Comparison of ENCODE assay signal across 16 cellular contexts in genomic region chr12:96294831-96295230, GRCh38.
DNase-seq lines count a peak whose midpoint lies in the region; ATAC-seq and TF ChIP-seq lines count a peak whose summit lies in the region.
"Had no signal": no experiment of that assay in that cellular context is flagged by ENCODE, and none has a peak within 500 bp of the region (broad histone marks: within the 10 kb centered on the region; RNA-seq: fewer than 3 reads in every experiment).

No MANE protein-coding gene starts in this region.

- POLR2A ChIA-PET in CD8-positive, alpha-beta T cell (lab: Charles Lee): interaction anchor here (2.1 kb wide), 1 partner anchor 105 kb away, joined by 12 read pairs; the partner anchor contains the start of gene CDK17
- POLR2A ChIA-PET in IMR-90 (lab: Charles Lee; ENCODE audit: unreplicated experiment): no interaction called here

- H2AK5ac ChIP-seq in IMR-90 (ENCODE audit: low read depth, low read length): no peak overlapping the region

- H3K79me1 ChIP-seq in IMR-90 (ENCODE audit: low read depth in 1 of 2, low read length in 2 of 2): peaks cover 5 to 8% of the 10 kb centered on the region in 2 experiments; a peak in 2 of 4 replicates

- H3K4me3 Mint-ChIP-seq in CD8-positive, alpha-beta T cell: no peak overlapping the region
- peak overlapping the region in 2 of 5 donors; percentile 6 to 10 for H3K4me3 Mint-ChIP-seq in immature natural killer cell
- H3K4me3 Mint-ChIP-seq: activated B cell treated with CpG ODN at 0.5 μM for 24 hours; activated naive CD8-positive, alpha-beta T cell treated with anti-CD3 and anti-CD28 coated beads, Interleukin-2, amount 10 ng/mL, durations not matched to agents 7 days and 5 days had no signal

- CTCF ChIA-PET in CD8-positive, alpha-beta T cell (lab: Charles Lee): interaction anchor here (0.5 to 1.0 kb wide), 2 partner anchors 11 to 73 kb away, joined by 3 to 5 read pairs; no protein-coding TSS in a partner anchor
- CTCF ChIA-PET in IMR-90 (lab: Yijun Ruan, JAX): no interaction called here

- ATAC-seq in CD8-positive, alpha-beta T cell: peak; percentile 29
- no peak for ATAC-seq in IMR-90 (ENCODE audit: low read depth)
- ATAC-seq: left cardiac atrium, psoas muscle had no signal

- no peaks in the 10 kb centered on the region for H3K27me3 ChIP-seq in CD8-positive, alpha-beta T cell (ENCODE audit: insufficient read depth, low read length)
- H3K27me3 ChIP-seq in IMR-90 (ENCODE audit: control insufficient read depth, insufficient read depth, low read length) (no peaks in the 10 kb centered on the region), adipocyte (replicated peaks; ENCODE audit: control insufficient read depth, insufficient read depth, low read length) (no peaks in the 10 kb centered on the region)

- H3K27ac ChIP-seq in CD8-positive, alpha-beta T cell (ENCODE audit: low read depth, low read length): no peak overlapping the region
- H3K27ac ChIP-seq in IMR-90 (ENCODE audit: insufficient read depth, low read length): no peak overlapping the region; the same call in 1 of the 2 replicates
- H3K27ac ChIP-seq: coronary artery, psoas muscle had no signal

- H2BK20ac ChIP-seq in IMR-90 (ENCODE audit: low read depth, low read length): no peak overlapping the region

- no peak overlapping the region for H2BK15ac ChIP-seq in IMR-90 (ENCODE audit: low read depth, low read length)

- no peak for TF ChIP-seq CTCF in CD8-positive, alpha-beta T cell (IDR thresholded peaks at IDR 0.05)
- TF ChIP-seq CTCF in IMR-90 (conservative IDR thresholded peaks at IDR 0.05; ENCODE audit: low read depth, low read length): no peak

- H3K36me3 Mint-ChIP-seq in CD8-positive, alpha-beta T cell: peaks cover 68% of the 10 kb centered on the region
- H3K36me3 Mint-ChIP-seq in immature natural killer cell: peaks cover 8 to 33% (median 16%) of the 10 kb centered on the region in 3 donors

- H3K14ac ChIP-seq in IMR-90 (replicated peaks; ENCODE audit: low read depth, low read length): no peak overlapping the region

- H3K9me3 ChIP-seq in CD8-positive, alpha-beta T cell (ENCODE audit: low read length): no peaks in the 10 kb centered on the region
- no peaks in the 10 kb centered on the region for H3K9me3 ChIP-seq in IMR-90 (ENCODE audit: control insufficient read depth, insufficient read depth, low read length)
- H3K9me3 ChIP-seq in adipocyte (ENCODE audit: control insufficient read depth, low read length): no peaks in the 10 kb centered on the region
- H3K9me3 ChIP-seq: psoas muscle had no signal

- TF ChIP-seq POLR2A in IMR-90 (IDR thresholded peaks at IDR 0.05; ENCODE audit: low read depth, low read length): no peak

- no peak overlapping the region for H3K4ac ChIP-seq in IMR-90 (ENCODE audit: low read depth, low read length)

- intact Hi-C loops in CD8-positive, alpha-beta T cell (cut with DNase I, micrococcal nuclease): loop anchor here (2.0 to 5.0 kb wide), 3 partner anchors 14 to 222 kb away; no protein-coding TSS in a partner anchor
- intact Hi-C loops in IMR-90 (cut with micrococcal nuclease): loop anchor here (10.0 kb wide), 1 partner anchor 200 kb away; no protein-coding TSS in a partner anchor

- H3K36me3 ChIP-seq in CD8-positive, alpha-beta T cell (ENCODE audit: insufficient read depth, low read length): peaks cover 9% of the 10 kb centered on the region
- H3K36me3 ChIP-seq in IMR-90 (ENCODE audit: control insufficient read depth, insufficient read depth, low read length): peaks cover 38% of the 10 kb centered on the region
- peaks cover 66% of the 10 kb centered on the region for H3K36me3 ChIP-seq in adipocyte (ENCODE audit: control insufficient read depth, insufficient read depth, low read length, severe bottlenecking)

- no peak overlapping the region for H4K91ac ChIP-seq in IMR-90 (ENCODE audit: insufficient read depth, low read depth, low read length)

- H3K4me3 ChIP-seq in CD8-positive, alpha-beta T cell (ENCODE audit: low read depth, low read length): no peak overlapping the region
- H3K4me3 ChIP-seq in IMR-90 (ENCODE audit: insufficient read depth, low read depth, low read length) (no peak overlapping the region), adipocyte (ENCODE audit: low read length) (no peak overlapping the region)
- H3K4me3 ChIP-seq: coronary artery, psoas muscle had no signal

- no peak for TF ChIP-seq RAD21 in IMR-90 (IDR thresholded peaks at IDR 0.05; ENCODE audit: low read length)

- no peak overlapping the region for H3K18ac ChIP-seq in IMR-90 (ENCODE audit: low read depth, low read length)

- H3K9me1 ChIP-seq in IMR-90 (ENCODE audit: insufficient read depth, low read length): no peaks in the 10 kb centered on the region

- dilution Hi-C loops in IMR-90 (cut with HindIII; ENCODE audit: low sequenced_read_pairs, unreplicated experiment): no loop called here

- no peak overlapping the region for H2AK9ac ChIP-seq in IMR-90 (replicated peaks; ENCODE audit: low read depth, low read length, poor library complexity)

- H4K8ac ChIP-seq in IMR-90 (ENCODE audit: low read depth in 2 of 2, low read length in 2 of 2): no peak overlapping the region

- H3K9ac ChIP-seq in IMR-90 (ENCODE audit: low read depth, low read length) (no peak overlapping the region), adipocyte (ENCODE audit: low read length) (no peak overlapping the region)

- no CpG with 5 or more reads among the region's 3 CpGs for WGBS in IMR-90 (ENCODE audit: extremely low coverage in 2 of 2, insufficient read length in 1 of 2), 2 experiments

- H3K9me3 Mint-ChIP-seq in CD8-positive, alpha-beta T cell: no peaks in the 10 kb centered on the region
- H3K9me3 Mint-ChIP-seq in immature natural killer cell: no peaks in the 10 kb centered on the region
- H3K9me3 Mint-ChIP-seq: activated B cell treated with CpG ODN at 0.5 μM for 24 hours; activated naive CD8-positive, alpha-beta T cell treated with anti-CD3 and anti-CD28 coated beads, Interleukin-2, amount 10 ng/mL, durations not matched to agents 7 days and 5 days had no signal

- no peak overlapping the region for H3K23ac ChIP-seq in IMR-90 (ENCODE audit: low read depth, low read length)

- peaks cover 13% of the 10 kb centered on the region for H3K4me1 ChIP-seq in CD8-positive, alpha-beta T cell (ENCODE audit: insufficient read depth, low read length)
- H3K4me1 ChIP-seq in IMR-90 (ENCODE audit: control insufficient read depth, insufficient read depth, low read length): 0 out of 2 replicates have a peak, but pooled peaks cover 2% of the 10 kb centered on the region
- H3K4me1 ChIP-seq in adipocyte (ENCODE audit: control insufficient read depth, insufficient read depth, low read length): no peaks in the 10 kb centered on the region
- H3K4me1 ChIP-seq: psoas muscle had no signal

- no peak overlapping the region for H4K5ac ChIP-seq in IMR-90 (ENCODE audit: low read depth, low read length)

- H3K27me3 Mint-ChIP-seq in CD8-positive, alpha-beta T cell (ENCODE audit: low read depth): no peaks in the 10 kb centered on the region
- H3K27me3 Mint-ChIP-seq in immature natural killer cell (ENCODE audit: low read depth in 3 of 3): peaks cover 0 to 2% (median 0%) of the 10 kb centered on the region in 3 donors
- H3K27me3 Mint-ChIP-seq: activated B cell treated with CpG ODN at 0.5 μM for 24 hours; activated naive CD8-positive, alpha-beta T cell treated with anti-CD3 and anti-CD28 coated beads, Interleukin-2, amount 10 ng/mL, durations not matched to agents 7 days and 5 days had no signal

- DNase-seq in CD8-positive, alpha-beta T cell: no peak
- DNase-seq in IMR-90: peak; percentile 53
- peak; percentile 16 for DNase-seq in adipocyte (ENCODE audit: low read depth)
- DNase-seq in immature natural killer cell: peak in 1 of 3 donors; percentile 21
- DNase-seq in NCI-H2029 treated with DMSO at 0.1 percent for 48 hours (lab: John Stamatoyannopoulos, UW): no peak
- no peak for DNase-seq in KG1 (lab: John Stamatoyannopoulos, UW)
- no peak for DNase-seq in NCI-H1105 (lab: John Stamatoyannopoulos, UW)
- no peak for DNase-seq in NCI-H82 (lab: John Stamatoyannopoulos, UW)
- DNase-seq: activated B cell treated with CpG ODN at 0.5 μM for 24 hours; activated naive CD8-positive, alpha-beta T cell treated with anti-CD3 and anti-CD28 coated beads, Interleukin-2, amount 10 ng/mL, durations not matched to agents 7 days and 5 days; hippocampal formation; left cardiac atrium; NCI-H1092 treated with DMSO at 0.1 percent for 48 hours; psoas muscle; SW 1271 had no signal

- no TSS peak for BruUV-seq in IMR-90 (replicated peaks; lab: Mats Ljungman, UMichigan)

- no peak overlapping the region for H2BK120ac ChIP-seq in IMR-90 (ENCODE audit: low read depth, low read length)

- no peak overlapping the region for H2AFZ ChIP-seq in IMR-90 (replicated peaks; ENCODE audit: low read length, poor library complexity)

- no peak overlapping the region for H3K56ac ChIP-seq in IMR-90 (ENCODE audit: extremely low read depth, insufficient read depth, low read length)

- in situ Hi-C loops in IMR-90 (cut with MboI; ENCODE audit: low sequenced_read_pairs): no loop called here

- no peaks in the 10 kb centered on the region for H4K20me1 ChIP-seq in IMR-90 (ENCODE audit: insufficient read depth, low read length)

- H2BK5ac ChIP-seq in IMR-90 (ENCODE audit: low read depth, low read length, poor library complexity, severe bottlenecking): no peak overlapping the region

- peaks cover 24% of the 10 kb centered on the region for H3K4me1 Mint-ChIP-seq in CD8-positive, alpha-beta T cell (ENCODE audit: low read depth)
- peaks cover 20 to 42% of the 10 kb centered on the region in 2 donors for H3K4me1 Mint-ChIP-seq in immature natural killer cell

- H3K4me2 ChIP-seq in IMR-90 (ENCODE audit: low read depth, low read length): no peak overlapping the region

- H3K27ac Mint-ChIP-seq in CD8-positive, alpha-beta T cell: no peak overlapping the region
- H3K27ac Mint-ChIP-seq in immature natural killer cell: peak overlapping the region in 5 of 6 donors; percentile 22 to 68 (median 48)
- H3K27ac Mint-ChIP-seq: activated B cell treated with CpG ODN at 0.5 μM for 24 hours had no signal

TF ChIP-seq in IMR-90, 13 proteins besides CTCF, POLR2A, EP300 and RAD21:
- no peak for TF ChIP-seq CHD1 (IDR thresholded peaks at IDR 0.05; ENCODE audit: low read depth, low read length)
- TF ChIP-seq NFE2L2 (IDR thresholded peaks at IDR 0.05; ENCODE audit: low read depth, low read length): no peak
- no peak for TF ChIP-seq BHLHE40 (IDR thresholded peaks at IDR 0.05; ENCODE audit: low read depth, low read length)
- no peak for TF ChIP-seq FOS (IDR thresholded peaks at IDR 0.05; ENCODE audit: low read depth, low read length)

Comparison
In these comparisons a context has a peak if more than half of its experiments do, and no peak if none do; other contexts are left out.
1. DNase-seq: peak in IMR-90 (single experiment) and adipocyte (single experiment); none in CD8-positive, alpha-beta T cell (0 of 7), NCI-H2029 treated with DMSO at 0.1 percent for 48 hours (single experiment), KG1 (single experiment), NCI-H1105 (single experiment) and NCI-H82 (single experiment).